Comparison of ENCODE assay signal across 9 cellular contexts in genomic region chr10:24552346-24553016, GRCh38.
DNase-seq lines count a peak whose midpoint lies in the region; ATAC-seq and TF ChIP-seq lines count a peak whose summit lies in the region.
"Had no signal": no experiment of that assay in that cellular context is flagged by ENCODE, and none has a peak within 500 bp of the region (broad histone marks: within the 10 kb centered on the region; RNA-seq: fewer than 3 reads in every experiment).

No MANE protein-coding gene starts in this region.

- peaks cover 34% of the 10 kb centered on the region for H3K4me1 Mint-ChIP-seq in Calu3 (ENCODE audit: low read depth, unreplicated experiment)

- DNase-seq in Calu3 (peak; percentile 89), NCI-H526 treated with DMSO at 0.1 percent for 48 hours (lab: John Stamatoyannopoulos, UW) (peak; percentile 55), esophagus squamous epithelium (lab: John Stamatoyannopoulos, UW) (no peak), NCI-H510A (lab: John Stamatoyannopoulos, UW) (no peak), NCI-H1694 (lab: John Stamatoyannopoulos, UW) (no peak)
- DNase-seq in stimulated activated CD4-positive, alpha-beta T cell treated with anti-CD3 and anti-CD28 coated beads, Interleukin-4, amount 100 ng/mL, for 24 hours = peak; percentile 14

- no TSS peak for BruUV-seq in Calu3 (replicated peaks; lab: Mats Ljungman, UMichigan)

- TF ChIP-seq POLR2A in esophagus squamous epithelium (IDR thresholded peaks at IDR 0.05) = no peak

- H3K27me3 Mint-ChIP-seq in Calu3 (ENCODE audit: unreplicated experiment) = no peaks in the 10 kb centered on the region
- H3K27me3 Mint-ChIP-seq: dendritic cell treated with granulocyte-macrophage colony-stimulating factor and Interleukin-4, amounts not matched to agents 40 ng/mL and 50 ng/mL, for 4 days had no signal

- peaks cover 0 to 38% (median 7%) of the 10 kb centered on the region in 3 donors for H3K4me1 ChIP-seq in esophagus squamous epithelium

- peak; percentile 55 for TF ChIP-seq CTCF in Calu3 (IDR thresholded peaks at IDR 0.05; ENCODE audit: unreplicated experiment)
- TF ChIP-seq CTCF in esophagus squamous epithelium (IDR thresholded peaks at IDR 0.05) = peak in 5 of 6 experiments; percentile 39 to 86 (median 67)

- peaks cover 0 to 22% (median 0%) of the 10 kb centered on the region in 3 donors for H3K36me3 ChIP-seq in esophagus squamous epithelium

- H3K27me3 ChIP-seq in esophagus squamous epithelium = no peaks in the 10 kb centered on the region

- H3K9me3 Mint-ChIP-seq in Calu3 (ENCODE audit: low read depth, unreplicated experiment) = no peaks in the 10 kb centered on the region

- H3K27ac Mint-ChIP-seq in Calu3 (ENCODE audit: unreplicated experiment) = no peak overlapping the region
- H3K27ac Mint-ChIP-seq: dendritic cell treated with granulocyte-macrophage colony-stimulating factor and Interleukin-4, amounts not matched to agents 40 ng/mL and 50 ng/mL, for 4 days had no signal

- intact Hi-C loops in Calu3 (cut with micrococcal nuclease; ENCODE audit: unreplicated experiment) = loop anchor here (10.0 kb wide), 1 partner anchor 1018 kb away; no protein-coding TSS in a partner anchor
- intact Hi-C loops in esophagus squamous epithelium (cut with DNase I) = no loop called here

- peaks cover 19% of the 10 kb centered on the region for H3K36me3 Mint-ChIP-seq in Calu3 (ENCODE audit: insufficient read depth, unreplicated experiment)

- CTCF ChIA-PET in Calu3 (lab: Charles Lee) = no interaction called here

- H3K9me3 ChIP-seq in esophagus squamous epithelium = no peaks in the 10 kb centered on the region

- peak overlapping the region in 1 of 4 donors; percentile 1 for H3K27ac ChIP-seq in esophagus squamous epithelium

- peak; percentile 62 for ATAC-seq in GM21360 (IDR thresholded peaks at IDR 0.05; ENCODE audit: unreplicated experiment)
- ATAC-seq in GM19023 (IDR thresholded peaks at IDR 0.05; ENCODE audit: unreplicated experiment) = no peak

- no peak overlapping the region for H3K4me3 Mint-ChIP-seq in Calu3 (ENCODE audit: low read depth, unreplicated experiment)
- H3K4me3 Mint-ChIP-seq: dendritic cell treated with granulocyte-macrophage colony-stimulating factor and Interleukin-4, amounts not matched to agents 40 ng/mL and 50 ng/mL, for 4 days had no signal

- H3K4me3 ChIP-seq in esophagus squamous epithelium = no peak overlapping the region

- 53 to 70% methylated on average over 16 to 22 of the region's 22 CpGs for WGBS in esophagus squamous epithelium, 2 donors

Comparison
In these comparisons a context has a peak if more than half of its experiments do, and no peak if none do; other contexts are left out.
1. DNase-seq: peak in Calu3 (single experiment), NCI-H526 treated with DMSO at 0.1 percent for 48 hours (single experiment) and stimulated activated CD4-positive, alpha-beta T cell treated with anti-CD3 and anti-CD28 coated beads, Interleukin-4, amount 100 ng/mL, for 24 hours (single experiment); none in esophagus squamous epithelium (single experiment), NCI-H510A (single experiment) and NCI-H1694 (single experiment).